ENCODE assay signal across 22 cellular contexts in the genomic region with DNA sequence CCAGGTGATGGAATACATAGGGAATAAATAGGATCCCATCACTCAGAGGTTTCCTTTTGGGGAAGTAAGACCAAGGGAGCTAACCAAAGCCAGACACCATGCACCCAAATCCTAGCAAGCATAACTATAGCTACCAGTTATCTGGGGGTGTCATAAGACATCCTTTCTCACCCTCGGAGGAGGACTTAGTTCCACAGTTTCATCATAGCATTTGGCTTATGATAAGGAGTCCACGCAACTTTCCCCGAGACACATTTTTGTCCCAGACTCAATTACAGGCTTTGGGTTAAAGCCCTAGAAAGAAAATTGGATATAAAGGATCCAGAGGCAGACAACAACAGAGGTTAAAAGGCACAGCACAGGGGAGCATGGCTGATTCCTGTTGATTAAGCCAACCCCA.
"Had no signal": no experiment of that assay in that cellular context is flagged by ENCODE, and none has a peak within 500 bp of the region (broad histone marks: within the 10 kb centered on the region; RNA-seq: fewer than 3 reads in every experiment).

No MANE protein-coding gene starts in this region.

- FAIRE-seq: colon, endothelial cell of umbilical vein, frontal cortex, islet of Langerhans, keratinocyte had no signal

- ATAC-seq: foreskin keratinocyte, gastroesophageal sphincter, heart left ventricle, left cardiac atrium, left lung, left ventricle myocardium superior, lower lobe of right lung had no signal

- H3K27ac ChIP-seq: coronary artery, dorsolateral prefrontal cortex, esophagus muscularis mucosa, foreskin keratinocyte, gastroesophageal sphincter, heart left ventricle, hepatocyte, left lung, lower lobe of right lung had no signal

- H3K4me3 ChIP-seq: coronary artery, dorsolateral prefrontal cortex, esophagus muscularis mucosa, gastroesophageal sphincter, heart left ventricle, hepatocyte, left lung, lower lobe of right lung had no signal

- H3K79me2 ChIP-seq: hepatocyte had no signal

- H3K9me3 ChIP-seq: lower lobe of right lung had no signal

- H3K4me2 ChIP-seq: hepatocyte had no signal

- H3K36me3 ChIP-seq: esophagus muscularis mucosa, gastroesophageal sphincter, heart left ventricle, left lung, lower lobe of right lung had no signal

- H3K27me3 ChIP-seq: dorsolateral prefrontal cortex, esophagus muscularis mucosa, foreskin keratinocyte, gastroesophageal sphincter, heart left ventricle, hepatocyte, left lung had no signal

- H3K4me1 ChIP-seq: esophagus muscularis mucosa, gastroesophageal sphincter, heart left ventricle, left lung, lower lobe of right lung had no signal

- DNase-seq: dermis blood vessel endothelial cell; dorsolateral prefrontal cortex; effector CD4-positive, alpha-beta T cell; effector memory CD4-positive, alpha-beta T cell; foreskin keratinocyte; heart left ventricle; hypothalamus; left cardiac atrium; left lung; left ventricle myocardium superior; lower lobe of right lung; mesendoderm; midbrain had no signal

- H2AFZ ChIP-seq: hepatocyte had no signal
